In the genomic region with DNA sequence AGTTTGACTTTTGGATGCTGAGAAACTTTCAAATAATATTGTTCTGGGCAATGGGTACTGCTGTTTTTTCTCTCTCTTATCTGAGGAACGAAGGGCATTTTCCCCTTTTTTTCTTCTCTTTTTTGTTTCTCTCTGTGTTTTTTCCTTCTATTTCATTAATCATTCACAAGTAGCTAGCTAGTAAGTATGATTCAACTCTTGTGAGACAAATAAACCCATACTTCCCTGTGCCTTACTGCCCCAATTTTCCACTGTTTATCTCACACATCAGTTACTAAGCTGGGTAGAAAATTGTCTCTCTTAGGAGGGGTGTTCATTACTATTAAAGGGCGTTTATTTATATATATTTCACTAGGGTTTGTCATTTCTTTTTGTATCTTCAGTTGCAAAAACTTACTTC, we compare ENCODE assay signal across 23 cellular contexts.
A peak's percentile ranks its signal among the peaks of the same experiment; 100 is the strongest.
DNase-seq lines count a peak whose midpoint lies in the region; ATAC-seq, FAIRE-seq and TF ChIP-seq lines count a peak whose summit lies in the region.
"Had no signal": no experiment of that assay in that cellular context is flagged by ENCODE, and none has a peak within 500 bp of the region (broad histone marks: within the 10 kb centered on the region; RNA-seq: fewer than 3 reads in every experiment).

No MANE protein-coding gene starts in this region.

- H3K9me3 Mint-ChIP-seq in Calu3 (ENCODE audit: low read depth, unreplicated experiment) (no peaks in the 10 kb centered on the region), endothelial cell (ENCODE audit: unreplicated experiment) (no peaks in the 10 kb centered on the region)
- peaks cover 0 to 13% (median 0%) of the 10 kb centered on the region in 9 donors for H3K9me3 Mint-ChIP-seq in naive thymus-derived CD8-positive, alpha-beta T cell

- CTCF ChIA-PET in A549 (lab: Yijun Ruan, JAX): interaction anchor here (0.8 to 1.8 kb wide), 3 partner anchors 10 to 1293 kb away, joined by 3 to 9 read pairs (median 4); no protein-coding TSS in a partner anchor
- CTCF ChIA-PET in Calu3 (lab: Charles Lee): interaction anchor here (0.6 to 1.8 kb wide), 2 partner anchors 11 to 221 kb away, joined by 4 read pairs; no protein-coding TSS in a partner anchor

- TF ChIP-seq CTCF in A549 (IDR thresholded peaks at IDR 0.05) (no peak), Calu3 (IDR thresholded peaks at IDR 0.05; ENCODE audit: unreplicated experiment) (no peak), endothelial cell (IDR thresholded peaks at IDR 0.05; ENCODE audit: unreplicated experiment) (no peak)

- no peak for TF ChIP-seq POLR2A in A549 (IDR thresholded peaks at IDR 0.05; ENCODE audit: low read length)

- no peak for TF ChIP-seq RAD21 in A549 (conservative IDR thresholded peaks at IDR 0.05 in 1 of 2, IDR thresholded peaks at IDR 0.05 in 1 of 2)

- TF ChIP-seq EP300 in A549 (IDR thresholded peaks at IDR 0.05): no peak

- peak overlapping the region; percentile 55 for H3K4me2 ChIP-seq in A549

- H3K9me3 ChIP-seq in A549: no peaks in the 10 kb centered on the region

- H3K36me3 Mint-ChIP-seq in Calu3 (ENCODE audit: insufficient read depth, unreplicated experiment): no peaks in the 10 kb centered on the region
- no peaks in the 10 kb centered on the region for H3K36me3 Mint-ChIP-seq in naive thymus-derived CD8-positive, alpha-beta T cell
- H3K36me3 Mint-ChIP-seq in endothelial cell (ENCODE audit: low read depth, unreplicated experiment): no peaks in the 10 kb centered on the region
- H3K36me3 Mint-ChIP-seq: CD4-positive, alpha-beta memory T cell had no signal

- no peaks in the 10 kb centered on the region for H3K27me3 Mint-ChIP-seq in Calu3 (ENCODE audit: unreplicated experiment)
- H3K27me3 Mint-ChIP-seq in naive thymus-derived CD8-positive, alpha-beta T cell: no peaks in the 10 kb centered on the region
- H3K27me3 Mint-ChIP-seq in endothelial cell (ENCODE audit: unreplicated experiment): no peaks in the 10 kb centered on the region
- H3K27me3 Mint-ChIP-seq: CD4-positive, alpha-beta memory T cell had no signal

- 4% methylated on average over 2 of the region's 2 CpGs for WGBS in A549 (ENCODE audit: missing lambda C conversion rate)

- peak overlapping the region; percentile 18 for H3K4me3 Mint-ChIP-seq in Calu3 (ENCODE audit: low read depth, unreplicated experiment)
- no peak overlapping the region for H3K4me3 Mint-ChIP-seq in naive thymus-derived CD8-positive, alpha-beta T cell
- no peak overlapping the region for H3K4me3 Mint-ChIP-seq in endothelial cell (ENCODE audit: unreplicated experiment)
- H3K4me3 Mint-ChIP-seq: CD4-positive, alpha-beta memory T cell had no signal

- no peak overlapping the region for H3K4me3 ChIP-seq in A549
- H3K4me3 ChIP-seq: GM12878, GM23248 had no signal

- H3K27ac ChIP-seq in A549: no peak overlapping the region
- H3K27ac ChIP-seq: 22Rv1, GM23248 had no signal

- H3K4me1 ChIP-seq in A549: peaks cover 14% of the 10 kb centered on the region

- intact Hi-C loops in Calu3 (cut with micrococcal nuclease; ENCODE audit: unreplicated experiment): loop anchor here (2.0 kb wide), 1 partner anchor 276 kb away; no protein-coding TSS in a partner anchor

- H3K4me1 Mint-ChIP-seq in Calu3 (ENCODE audit: low read depth, unreplicated experiment) (peaks cover 23% of the 10 kb centered on the region), endothelial cell (ENCODE audit: unreplicated experiment) (peaks cover 3% of the 10 kb centered on the region)
- H3K4me1 Mint-ChIP-seq in naive thymus-derived CD8-positive, alpha-beta T cell: no peaks in the 10 kb centered on the region
- H3K4me1 Mint-ChIP-seq: CD4-positive, alpha-beta memory T cell had no signal

- POLR2A ChIA-PET in A549 (lab: Yijun Ruan, JAX): no interaction called here
- POLR2A ChIA-PET in naive thymus-derived CD8-positive, alpha-beta T cell (lab: Charles Lee): no interaction called here

- no peak for ATAC-seq in A549
- ATAC-seq in naive thymus-derived CD8-positive, alpha-beta T cell: no peak
- ATAC-seq: GM12878, HCT116 had no signal

- H3K27ac Mint-ChIP-seq in Calu3 (ENCODE audit: unreplicated experiment): peak overlapping the region; percentile 12
- no peak overlapping the region for H3K27ac Mint-ChIP-seq in naive thymus-derived CD8-positive, alpha-beta T cell
- H3K27ac Mint-ChIP-seq in endothelial cell (ENCODE audit: unreplicated experiment): no peak overlapping the region
- H3K27ac Mint-ChIP-seq: CD4-positive, alpha-beta memory T cell had no signal

- DNase-seq in A549 (ENCODE audit: low read depth in 1 of 2, low spot score in 1 of 2): peak; percentile 4 to 11
- no peak for DNase-seq in Calu3
- peak; percentile 51 for DNase-seq in kidney tubule cell (ENCODE audit: low spot score)
- peak; percentile 63 for DNase-seq in renal cortical epithelial cell (ENCODE audit: low read depth)
- DNase-seq in naive thymus-derived CD8-positive, alpha-beta T cell: no peak
- DNase-seq in endothelial cell (ENCODE audit: low spot score): no peak
- no peak for DNase-seq in activated T-cell treated with anti-CD3 and anti-CD28 coated beads, Interleukin-2, amount 50 U/mL, for 1 hour
- DNase-seq: C1 segment of cervical spinal cord; CD4-positive, alpha-beta memory T cell; COR-L47; DMS 273 treated with DMSO at 0.1 percent for 48 hours; DMS79; EL; GDM1; GM23248; H7 had no signal

- FAIRE-seq in A549 (lab: Jason Lieb, UNC): peak; percentile 13
- FAIRE-seq: A204.1, D721Med, GM12878, GM19239, H1 had no signal

- no TSS peak for BruUV-seq in Calu3 (replicated peaks; lab: Mats Ljungman, UMichigan)

TF ChIP-seq in A549, 52 proteins besides CTCF, POLR2A, EP300 and RAD21:
- TF ChIP-seq, protein P1, sequence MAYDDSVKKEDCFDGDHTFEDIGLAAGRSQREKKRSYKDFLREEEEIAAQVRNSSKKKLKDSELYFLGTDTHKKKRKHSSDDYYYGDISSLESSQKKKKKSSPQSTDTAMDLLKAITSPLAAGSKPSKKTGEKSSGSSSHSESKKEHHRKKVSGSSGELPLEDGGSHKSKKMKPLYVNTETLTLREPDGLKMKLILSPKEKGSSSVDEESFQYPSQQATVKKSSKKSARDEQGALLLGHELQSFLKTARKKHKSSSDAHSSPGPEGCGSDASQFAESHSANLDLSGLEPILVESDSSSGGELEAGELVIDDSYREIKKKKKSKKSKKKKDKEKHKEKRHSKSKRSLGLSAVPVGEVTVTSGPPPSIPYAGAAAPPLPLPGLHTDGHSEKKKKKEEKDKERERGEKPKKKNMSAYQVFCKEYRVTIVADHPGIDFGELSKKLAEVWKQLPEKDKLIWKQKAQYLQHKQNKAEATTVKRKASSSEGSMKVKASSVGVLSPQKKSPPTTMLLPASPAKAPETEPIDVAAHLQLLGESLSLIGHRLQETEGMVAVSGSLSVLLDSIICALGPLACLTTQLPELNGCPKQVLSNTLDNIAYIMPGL (CRISPR knock-in tag; IDR thresholded peaks at IDR 0.05; ENCODE audit: borderline replicate concordance): no peak
- no peak for TF ChIP-seq JUN (IDR thresholded peaks at IDR 0.05)
- no peak for TF ChIP-seq RNF2 (IDR thresholded peaks at IDR 0.05; ENCODE audit: borderline replicate concordance, low read depth)
- no peak for TF ChIP-seq RFX5 (IDR thresholded peaks at IDR 0.05)
- TF ChIP-seq NPAS2 (CRISPR knock-in tag; IDR thresholded peaks at IDR 0.05; ENCODE audit: borderline replicate concordance): no peak
- TF ChIP-seq, protein P2, sequence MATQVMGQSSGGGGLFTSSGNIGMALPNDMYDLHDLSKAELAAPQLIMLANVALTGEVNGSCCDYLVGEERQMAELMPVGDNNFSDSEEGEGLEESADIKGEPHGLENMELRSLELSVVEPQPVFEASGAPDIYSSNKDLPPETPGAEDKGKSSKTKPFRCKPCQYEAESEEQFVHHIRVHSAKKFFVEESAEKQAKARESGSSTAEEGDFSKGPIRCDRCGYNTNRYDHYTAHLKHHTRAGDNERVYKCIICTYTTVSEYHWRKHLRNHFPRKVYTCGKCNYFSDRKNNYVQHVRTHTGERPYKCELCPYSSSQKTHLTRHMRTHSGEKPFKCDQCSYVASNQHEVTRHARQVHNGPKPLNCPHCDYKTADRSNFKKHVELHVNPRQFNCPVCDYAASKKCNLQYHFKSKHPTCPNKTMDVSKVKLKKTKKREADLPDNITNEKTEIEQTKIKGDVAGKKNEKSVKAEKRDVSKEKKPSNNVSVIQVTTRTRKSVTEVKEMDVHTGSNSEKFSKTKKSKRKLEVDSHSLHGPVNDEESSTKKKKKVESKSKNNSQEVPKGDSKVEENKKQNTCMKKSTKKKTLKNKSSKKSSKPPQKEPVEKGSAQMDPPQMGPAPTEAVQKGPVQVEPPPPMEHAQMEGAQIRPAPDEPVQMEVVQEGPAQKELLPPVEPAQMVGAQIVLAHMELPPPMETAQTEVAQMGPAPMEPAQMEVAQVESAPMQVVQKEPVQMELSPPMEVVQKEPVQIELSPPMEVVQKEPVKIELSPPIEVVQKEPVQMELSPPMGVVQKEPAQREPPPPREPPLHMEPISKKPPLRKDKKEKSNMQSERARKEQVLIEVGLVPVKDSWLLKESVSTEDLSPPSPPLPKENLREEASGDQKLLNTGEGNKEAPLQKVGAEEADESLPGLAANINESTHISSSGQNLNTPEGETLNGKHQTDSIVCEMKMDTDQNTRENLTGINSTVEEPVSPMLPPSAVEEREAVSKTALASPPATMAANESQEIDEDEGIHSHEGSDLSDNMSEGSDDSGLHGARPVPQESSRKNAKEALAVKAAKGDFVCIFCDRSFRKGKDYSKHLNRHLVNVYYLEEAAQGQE (IDR thresholded peaks at IDR 0.05): no peak
- no peak for TF ChIP-seq ESRRA (IDR thresholded peaks at IDR 0.05; ENCODE audit: borderline replicate concordance, low read length)
- no peak for TF ChIP-seq SREBF2 (IDR thresholded peaks at IDR 0.05)
- TF ChIP-seq HOXA7 (CRISPR knock-in tag; IDR thresholded peaks at IDR 0.05): no peak
- TF ChIP-seq POLR2AphosphoS2 (conservative IDR thresholded peaks at IDR 0.05; ENCODE audit: low read length): no peak
- TF ChIP-seq EHMT2 (IDR thresholded peaks at IDR 0.05; ENCODE audit: low read depth): no peak

Comparison
In these comparisons a context has a peak if more than half of its experiments do, and no peak if none do; other contexts are left out.
1. DNase-seq: peak in A549 (2 of 2), kidney tubule cell (single experiment) and renal cortical epithelial cell (single experiment); none in Calu3 (single experiment), naive thymus-derived CD8-positive, alpha-beta T cell (0 of 10), endothelial cell (single experiment) and activated T-cell treated with anti-CD3 and anti-CD28 coated beads, Interleukin-2, amount 50 U/mL, for 1 hour (single experiment).